Comparison of ENCODE assay signal across 8 cellular contexts in the genomic region with DNA sequence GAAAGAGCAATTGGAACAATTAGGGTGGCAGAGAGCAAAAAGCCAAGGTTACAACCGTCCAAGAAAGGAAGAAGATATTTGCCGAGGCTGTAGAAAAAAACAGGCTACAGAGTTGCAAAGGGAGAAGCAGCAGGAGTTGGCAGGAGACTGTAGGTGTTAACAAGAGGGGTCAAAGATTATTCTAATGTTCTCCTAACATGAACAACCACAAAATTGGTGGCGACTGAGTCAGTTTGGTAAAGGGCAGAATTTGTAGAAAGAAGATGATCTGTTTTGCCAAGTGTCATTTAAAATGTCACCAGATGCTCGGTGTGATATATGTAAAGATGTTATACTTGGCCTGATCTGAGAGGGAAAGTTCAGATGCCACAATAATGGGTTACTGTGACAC. TPM values are rescaled to one million over a fixed set of nuclear protein-coding genes. Genes with fewer than 3 reads are reported as not detected.
A peak's percentile ranks its signal among the peaks of the same experiment; 100 is the strongest.
DNase-seq lines count a peak whose midpoint lies in the region; ATAC-seq, FAIRE-seq and TF ChIP-seq lines count a peak whose summit lies in the region.

No MANE protein-coding gene starts in this region.

- no peaks in the 10 kb centered on the region for H3K9me3 Mint-ChIP-seq in naive B cell

- no peak for FAIRE-seq in urothelium cell line (lab: Jason Lieb, UNC)

- H3K27me3 ChIP-seq in HL-60 (ENCODE audit: insufficient read depth, poor library complexity, severe bottlenecking) = no peaks in the 10 kb centered on the region

- H3K27ac ChIP-seq in HL-60 (replicated peaks) = peak overlapping the region; percentile 91
- H3K27ac ChIP-seq in caudate nucleus (ENCODE audit: low read depth, low read length) = peak overlapping the region; percentile 98

- H3K36me3 Mint-ChIP-seq in naive B cell = no peaks in the 10 kb centered on the region

- H3K4me3 Mint-ChIP-seq in naive B cell = peak overlapping the region; percentile 87 to 99 (median 97)

- H3K27ac Mint-ChIP-seq in naive B cell = peak overlapping the region; percentile 95 to 99 (median 98)

- H3K4me3 ChIP-seq in AG04449 (ENCODE audit: low read depth, low read length) = peak overlapping the region; percentile 28
- H3K4me3 ChIP-seq in HL-60 (replicated peaks; ENCODE audit: insufficient read depth, low read length) = no peak overlapping the region; the same call in 1 of the 2 replicates

- TF ChIP-seq CTCF in AG04449 (IDR thresholded peaks at IDR 0.05; ENCODE audit: insufficient read depth, low read length, missing control alignments) (no peak), HL-60 (IDR thresholded peaks at IDR 0.05; ENCODE audit: insufficient read depth, low read length) (no peak), GM10266 (IDR thresholded peaks at IDR 0.05; ENCODE audit: control insufficient read depth, insufficient read depth, low read depth, missing control alignments) (no peak)

- no peak for ATAC-seq in naive B cell (ENCODE audit: low read depth in 2 of 2)

- DNase-seq in AG04449 (ENCODE audit: low read depth, low spot score) (no peak), HL-60 (ENCODE audit: low read depth in 1 of 2, low spot score in 1 of 2) (no peak), caudate nucleus (lab: John Stamatoyannopoulos, UW) (peak in 2 of 61 donors; percentile 38 to 42), naive B cell (no peak), iPS-NIHi11 (ENCODE audit: low spot score) (no peak), foreskin melanocyte (no peak), GM10266 (ENCODE audit: extremely low spot score) (no peak), urothelium cell line (ENCODE audit: low spot score) (no peak)

- POLR2A ChIA-PET in AG04449 (lab: Yijun Ruan, JAX) = no interaction called here

- H3K4me1 Mint-ChIP-seq in naive B cell = peaks cover 45 to 79% (median 64%) of the 10 kb centered on the region in 3 donors

- CTCF ChIA-PET in AG04449 (lab: Yijun Ruan, JAX) = interaction anchor here (1.0 to 16.2 kb wide), 5 partner anchors 8 to 26 kb away, joined by 3 to 551 read pairs (median 9); a partner anchor contains a TSS

- no peaks in the 10 kb centered on the region for H3K27me3 Mint-ChIP-seq in naive B cell

RNA-seq across cellular contexts. Expression of a gene that starts 0.4 kb away (rescaled TPM):
- polyA plus RNA-seq in naive B cell (ENCODE audit: low read depth in 6 of 6) = 10 to 100 TPM; 40.2 to 89.9 (median 48.7) TPM

RNA-seq across cellular contexts. Expression of a gene that starts 1.1 kb away (rescaled TPM):
- polyA plus RNA-seq in naive B cell (ENCODE audit: low read depth in 6 of 6) = 1 to 10 TPM; 2.4 to 8.8 (median 3.5) TPM

RNA-seq across cellular contexts. Expression of a gene that starts 25.8 kb away (rescaled TPM):
- polyA plus RNA-seq in naive B cell (ENCODE audit: low read depth in 6 of 6) = under 1 TPM in 2 of 6 donors, not detected in 4; 0.13 to 0.42 TPM

RNA-seq across cellular contexts. Expression of a gene that starts 28.5 kb away (rescaled TPM):
- polyA plus RNA-seq in naive B cell (ENCODE audit: low read depth in 6 of 6) = under 1 TPM in 1 of 6 donors, not detected in 5; 0.19 TPM

RNA-seq across cellular contexts. Expression of a gene that starts 33.2 kb away (rescaled TPM):
- 100 to 1,000 TPM in 4 of 6 donors, 10 to 100 TPM in 2; 95.5 to 127 (median 115) TPM for polyA plus RNA-seq in naive B cell (ENCODE audit: low read depth in 6 of 6)
